Comparison of ENCODE assay signal across 8 cellular contexts in genomic region chr1:44029911-44030605, GRCh38. TPM values are rescaled to one million over a fixed set of nuclear protein-coding genes. Genes with fewer than 3 reads are reported as not detected.
DNase-seq lines count a peak whose midpoint lies in the region; ATAC-seq and TF ChIP-seq lines count a peak whose summit lies in the region.

No MANE protein-coding gene starts in this region.

- no peaks in the 10 kb centered on the region for H3K27me3 ChIP-seq in WERI-Rb-1 (ENCODE audit: insufficient read depth, low read depth, severe bottlenecking)
- no peaks in the 10 kb centered on the region for H3K27me3 ChIP-seq in mammary epithelial cell (ENCODE audit: insufficient read depth, low read length)
- peaks cover 0 to 15% (median 0%) of the 10 kb centered on the region in 7 donors for H3K27me3 ChIP-seq in spleen (replicated peaks in 1 of 7)

- ATAC-seq in GM18861 (IDR thresholded peaks at IDR 0.05; ENCODE audit: unreplicated experiment): peak; percentile 81
- peak; percentile 78 for ATAC-seq in HG03064 (IDR thresholded peaks at IDR 0.05; ENCODE audit: low read depth, unreplicated experiment)

- H3K27ac ChIP-seq in WERI-Rb-1: peak overlapping the region; percentile 96
- peak overlapping the region; percentile 83 for H3K27ac ChIP-seq in mammary epithelial cell (ENCODE audit: insufficient read depth, low read depth, low read length)
- peak overlapping the region; percentile 82 to 92 (median 87) for H3K27ac ChIP-seq in spleen

- intact Hi-C loops in mammary epithelial cell (cut with micrococcal nuclease) (loop anchor here (5.0 to 10.0 kb wide), 2 partner anchors 323 to 365 kb away; partner anchors contain the start of gene ST3GAL3), spleen (cut with DNase I; ENCODE audit: low total_unique reads) (no loop called here)

- H3K4me1 ChIP-seq in mammary epithelial cell (ENCODE audit: insufficient read depth, low read length): peaks cover 29% of the 10 kb centered on the region
- peaks cover 5 to 46% (median 27%) of the 10 kb centered on the region in 6 donors for H3K4me1 ChIP-seq in spleen

- dilution Hi-C loops in mammary epithelial cell (cut with HindIII; ENCODE audit: low sequenced_read_pairs): loop anchor here (5.0 kb wide), 2 partner anchors 38 to 408 kb away; partner anchors contain the start of gene CCDC24

- DNase-seq in ACHN (peak; percentile 88), NCI-H2196 (lab: John Stamatoyannopoulos, UW; ENCODE audit: unreplicated experiment) (peak; percentile 90), WERI-Rb-1 (peak; percentile 93), mammary epithelial cell (peak; percentile 88), iris pigment epithelial cell (ENCODE audit: low read depth) (peak; percentile 92), spleen (peak; percentile 97)

- peak overlapping the region; percentile 91 for H2AFZ ChIP-seq in mammary epithelial cell (ENCODE audit: low read depth, low read length)

- no peak for TF ChIP-seq CTCF in WERI-Rb-1 (IDR thresholded peaks at IDR 0.05; ENCODE audit: low read depth, low read length)
- no peak for TF ChIP-seq CTCF in mammary epithelial cell (conservative IDR thresholded peaks at IDR 0.05 in 1 of 2, IDR thresholded peaks at IDR 0.05 in 1 of 2; ENCODE audit: extremely low read depth in 1 of 2, insufficient read depth in 1 of 2, low read depth in 1 of 2, low read length in 2 of 2)
- peak in 1 of 11 experiments; percentile 33 for TF ChIP-seq CTCF in spleen (IDR thresholded peaks at IDR 0.05 in 8 of 11, conservative IDR thresholded peaks at IDR 0.05 in 3 of 11)

- in situ Hi-C loops in ACHN (cut with HindIII; ENCODE audit: low pct_ligation_motif_present, low pct_unique_long_range_greater_than_20kb, low sequenced_read_pairs): no loop called here
- in situ Hi-C loops in mammary epithelial cell (cut with MboI; ENCODE audit: low sequenced_read_pairs in 2 of 2): no loop called here

- CTCF ChIA-PET in mammary epithelial cell (lab: Charles Lee; ENCODE audit: low non-redundant PET): interaction anchor here (0.5 kb wide), 1 partner anchor 17 kb away, joined by 4 read pairs; no protein-coding TSS in a partner anchor

- no peak for TF ChIP-seq POLR2A in spleen (IDR thresholded peaks at IDR 0.05)

- peak overlapping the region; percentile 96 for H3K4me2 ChIP-seq in mammary epithelial cell (ENCODE audit: insufficient read depth, low read depth, low read length)

- H3K79me2 ChIP-seq in mammary epithelial cell (ENCODE audit: insufficient read depth, low read length): peaks cover 6% of the 10 kb centered on the region

- no peaks in the 10 kb centered on the region for H4K20me1 ChIP-seq in mammary epithelial cell (ENCODE audit: insufficient read depth, low read length)

- 0% methylated on average over 23 of the region's 75 CpGs for WGBS in mammary epithelial cell (ENCODE audit: low coverage, missing lambda C conversion rate)
- 0 to 1% (median 0%) methylated on average over 27 to 75 of the region's 75 CpGs for WGBS in spleen, 5 donors

- H3K4me3 ChIP-seq in WERI-Rb-1 (ENCODE audit: low read depth, low read length) (peak overlapping the region; percentile 87), mammary epithelial cell (replicated peaks in 1 of 3; ENCODE audit: insufficient read depth in 1 of 3, low read depth in 2 of 3, low read length in 3 of 3) (peak overlapping the region; percentile 78 to 87 (median 83)), spleen (peak overlapping the region; percentile 67 to 91 (median 88))

- H3K9ac ChIP-seq in mammary epithelial cell (ENCODE audit: insufficient read depth, low read length): peak overlapping the region; percentile 84

- H3K9me3 ChIP-seq in WERI-Rb-1 (ENCODE audit: severe bottlenecking) (no peaks in the 10 kb centered on the region), mammary epithelial cell (replicated peaks; ENCODE audit: insufficient read depth, low read length) (no peaks in the 10 kb centered on the region), spleen (no peaks in the 10 kb centered on the region)

- H3K36me3 ChIP-seq in WERI-Rb-1 (no peaks in the 10 kb centered on the region), mammary epithelial cell (ENCODE audit: insufficient read depth, low read length) (no peaks in the 10 kb centered on the region), spleen (no peaks in the 10 kb centered on the region)

- BruUV-seq in mammary epithelial cell (replicated peaks; lab: Mats Ljungman, UMichigan): no TSS peak

RNA-seq across cellular contexts. Expression of gene SLC6A9, which starts 1.2 kb away (rescaled TPM):
- total RNA-seq in mammary epithelial cell (10 to 100 TPM; 32.5 to 54.0 TPM), spleen (1 to 10 TPM; 1.1 to 6.1 (median 3.0) TPM)
- polyA plus RNA-seq in mammary epithelial cell (12.9 TPM), spleen (under 1 TPM; 0.26 to 0.86 (median 0.35) TPM)
- 39.3 TPM for polyA minus RNA-seq in mammary epithelial cell

RNA-seq across cellular contexts. Expression of gene CCDC24, which starts 38.7 kb away (rescaled TPM):
- total RNA-seq in mammary epithelial cell (10 to 100 TPM in 1 of 2 donors, 1 to 10 TPM in 1; 5.8 to 10.5 TPM), spleen (1 to 10 TPM; 3.3 to 7.0 (median 5.0) TPM)
- polyA plus RNA-seq in mammary epithelial cell (5.4 TPM), spleen (10 to 100 TPM in 2 of 3 donors, 1 to 10 TPM in 1; 7.5 to 25.9 (median 14.5) TPM)
- 1.3 TPM for polyA minus RNA-seq in mammary epithelial cell

RNA-seq across cellular contexts. Expression of gene B4GALT2, which starts 51.0 kb away (rescaled TPM):
- total RNA-seq in mammary epithelial cell: 100 to 1,000 TPM in 1 of 2 donors, 10 to 100 TPM in 1; 88.2 to 103 TPM
- polyA plus RNA-seq in mammary epithelial cell: 71.7 TPM
- 102 TPM for polyA minus RNA-seq in mammary epithelial cell
- total RNA-seq in spleen: 10 to 100 TPM; 11.4 to 23.3 (median 13.2) TPM
- 10 to 100 TPM in 1 of 3 donors, 1 to 10 TPM in 2; 7.0 to 13.7 (median 7.7) TPM for polyA plus RNA-seq in spleen

RNA-seq across cellular contexts. Expression of gene ATP6V0B, which starts 55.3 kb away (rescaled TPM):
- 100 to 1,000 TPM in 1 of 2 donors, 10 to 100 TPM in 1; 84.4 to 127 TPM for total RNA-seq in mammary epithelial cell
- 199 TPM for polyA plus RNA-seq in mammary epithelial cell
- 104 TPM for polyA minus RNA-seq in mammary epithelial cell
- total RNA-seq in spleen: 100 to 1,000 TPM; 124 to 219 (median 133) TPM
- 100 to 1,000 TPM; 176 to 205 (median 177) TPM for polyA plus RNA-seq in spleen

Comparison
In these comparisons a context has a peak if more than half of its experiments do, and no peak if none do; other contexts are left out.
1. Peak in every context shown above with its lines: DNase-seq, ATAC-seq, H3K4me3 ChIP-seq and H3K27ac ChIP-seq.
2. RNA of gene SLC6A9, which starts 1.2 kb away (total RNA-seq): 32.5 to 54.0 TPM in mammary epithelial cell; 1.1 to 6.1 TPM in spleen; every median in the first group is over 4 times any median in the second.